ENCODE assay signal across 1 cellular context in genomic region chr10:50234486-50234885, GRCh38.
TF ChIP-seq lines count a peak whose summit lies in the region.

No MANE protein-coding gene starts in this region.

TF ChIP-seq in HepG2, 621 proteins besides CTCF, POLR2A, EP300 and RAD21 (continued from another document and continues in another):
- TF ChIP-seq IKZF4 (CRISPR knock-in tag; IDR thresholded peaks at IDR 0.05; ENCODE audit: borderline replicate concordance, low read depth, not compliant biosample characterization) (no peak), DRAP1 (CRISPR knock-in tag; IDR thresholded peaks at IDR 0.05) (0 out of 2 replicates have a peak, but pooled peaks have one; percentile 32), JARID2 (CRISPR knock-in tag; IDR thresholded peaks at IDR 0.05; ENCODE audit: insufficient replicate concordance) (no peak), ZSCAN25 (CRISPR knock-in tag; IDR thresholded peaks at IDR 0.05) (no peak), ZNF747 (CRISPR knock-in tag; IDR thresholded peaks at IDR 0.05; ENCODE audit: borderline replicate concordance) (peak; percentile 67; the same call in 1 of the 2 replicates), MEIS1 (CRISPR knock-in tag; IDR thresholded peaks at IDR 0.05; ENCODE audit: borderline replicate concordance) (no peak), ZNF768 (CRISPR knock-in tag; IDR thresholded peaks at IDR 0.05) (no peak), TBX3 (IDR thresholded peaks at IDR 0.05; ENCODE audit: borderline replicate concordance) (peak; percentile 91), ZNF12 (CRISPR knock-in tag; IDR thresholded peaks at IDR 0.05) (0 out of 2 replicates have a peak, but pooled peaks have one; percentile 9), HMG20A (CRISPR knock-in tag; IDR thresholded peaks at IDR 0.05; ENCODE audit: borderline replicate concordance) (peak; percentile 98), ZNF326 (CRISPR knock-in tag; IDR thresholded peaks at IDR 0.05; ENCODE audit: borderline replicate concordance) (no peak), ZNF34 (CRISPR knock-in tag; IDR thresholded peaks at IDR 0.05; ENCODE audit: borderline replicate concordance) (peak; percentile 47; the same call in 1 of the 2 replicates), ZNF382 (CRISPR knock-in tag; IDR thresholded peaks at IDR 0.05; ENCODE audit: borderline replicate concordance) (no peak), SALL1 (CRISPR knock-in tag; IDR thresholded peaks at IDR 0.05) (peak; percentile 89; the same call in 1 of the 2 replicates), NR3C1 (CRISPR knock-in tag; IDR thresholded peaks at IDR 0.05) (no peak), ZNF598 (CRISPR knock-in tag; IDR thresholded peaks at IDR 0.05; ENCODE audit: borderline replicate concordance) (no peak), ZNF362 (CRISPR knock-in tag; IDR thresholded peaks at IDR 0.05; ENCODE audit: borderline replicate concordance) (peak; percentile 54; the same call in 1 of the 2 replicates), KMT2B (CRISPR knock-in tag; IDR thresholded peaks at IDR 0.05) (no peak), ZNF724P (CRISPR knock-in tag; IDR thresholded peaks at IDR 0.05; ENCODE audit: borderline replicate concordance) (no peak), HNF4G (IDR thresholded peaks at IDR 0.05; ENCODE audit: borderline replicate concordance, low read depth, low read length) (no peak), HNF4G (CRISPR knock-in tag; IDR thresholded peaks at IDR 0.05; ENCODE audit: borderline replicate concordance, low read depth) (no peak), PHF21A (CRISPR knock-in tag; IDR thresholded peaks at IDR 0.05) (peak; percentile 79; the same call in 1 of the 2 replicates), IRX3 (CRISPR knock-in tag; IDR thresholded peaks at IDR 0.05; ENCODE audit: borderline replicate concordance, low read depth) (no peak), GZF1 (CRISPR knock-in tag; IDR thresholded peaks at IDR 0.05) (no peak), BHLHE40 (IDR thresholded peaks at IDR 0.05; ENCODE audit: low read length) (no peak), ZNF138 (CRISPR knock-in tag; IDR thresholded peaks at IDR 0.05; ENCODE audit: low read depth) (no peak), XRCC5 (optimal IDR thresholded peaks at IDR 0.05; ENCODE audit: low read length) (no peak), SP2 (CRISPR knock-in tag; IDR thresholded peaks at IDR 0.05) (no peak), ZC3H13 (CRISPR knock-in tag; IDR thresholded peaks at IDR 0.05) (no peak), ZBTB21 (CRISPR knock-in tag; IDR thresholded peaks at IDR 0.05) (0 out of 2 replicates have a peak, but pooled peaks have one; percentile 21), SIN3B (IDR thresholded peaks at IDR 0.05; ENCODE audit: low read length) (no peak), FOXO1 (CRISPR knock-in tag; IDR thresholded peaks at IDR 0.05) (peak; percentile 95), MAZ (IDR thresholded peaks at IDR 0.05; ENCODE audit: borderline replicate concordance, low read depth, low read length) (no peak), MAZ (CRISPR knock-in tag; IDR thresholded peaks at IDR 0.05; ENCODE audit: low read depth) (0 out of 2 replicates have a peak, but pooled peaks have one; percentile 30), ZBTB49 (CRISPR knock-in tag; IDR thresholded peaks at IDR 0.05; ENCODE audit: borderline replicate concordance) (no peak), ZFX (CRISPR knock-in tag; IDR thresholded peaks at IDR 0.05; ENCODE audit: low read depth) (no peak), PITX1 (CRISPR knock-in tag; IDR thresholded peaks at IDR 0.05) (peak; percentile 98), CAMTA2 (CRISPR knock-in tag; IDR thresholded peaks at IDR 0.05; ENCODE audit: borderline replicate concordance) (no peak), ZNF652 (CRISPR knock-in tag; IDR thresholded peaks at IDR 0.05; ENCODE audit: borderline replicate concordance, low read depth) (no peak), CEBPG (CRISPR knock-in tag; IDR thresholded peaks at IDR 0.05) (peak; percentile 60), ZNF639 (CRISPR knock-in tag; conservative IDR thresholded peaks at IDR 0.05) (no peak), NFIC (IDR thresholded peaks at IDR 0.05; ENCODE audit: low read length) (peak; percentile 95), NAIF1 (CRISPR knock-in tag; IDR thresholded peaks at IDR 0.05; ENCODE audit: borderline replicate concordance) (no peak), ZFP36 (IDR thresholded peaks at IDR 0.05; ENCODE audit: borderline replicate concordance, low read depth, low read length, partially characterized antibody) (no peak), KDM6A (CRISPR knock-in tag; IDR thresholded peaks at IDR 0.05; ENCODE audit: low read depth) (no peak), SKI (IDR thresholded peaks at IDR 0.05; ENCODE audit: partially characterized antibody) (peak; percentile 63), GABPB1 (CRISPR knock-in tag; IDR thresholded peaks at IDR 0.05) (0 out of 2 replicates have a peak, but pooled peaks have one; percentile 20), PLSCR1 (CRISPR knock-in tag; IDR thresholded peaks at IDR 0.05; ENCODE audit: borderline replicate concordance) (no peak), ZSCAN29 (CRISPR knock-in tag; conservative IDR thresholded peaks at IDR 0.05) (0 out of 2 replicates have a peak, but pooled peaks have one; percentile 60), ZNF737 (CRISPR knock-in tag; IDR thresholded peaks at IDR 0.05; ENCODE audit: borderline replicate concordance) (no peak), ZNF235 (CRISPR knock-in tag; IDR thresholded peaks at IDR 0.05; ENCODE audit: borderline replicate concordance) (no peak), TCF7 (IDR thresholded peaks at IDR 0.05; ENCODE audit: low read depth) (peak; percentile 98), ATF6 (CRISPR knock-in tag; conservative IDR thresholded peaks at IDR 0.05) (no peak), ZNF251 (CRISPR knock-in tag; IDR thresholded peaks at IDR 0.05) (no peak), NCOR1 (IDR thresholded peaks at IDR 0.05; ENCODE audit: borderline replicate concordance, low read length) (peak; percentile 62; the same call in 1 of the 2 replicates), SRY (CRISPR knock-in tag; IDR thresholded peaks at IDR 0.05) (no peak)
- TF ChIP-seq, protein P1, sequence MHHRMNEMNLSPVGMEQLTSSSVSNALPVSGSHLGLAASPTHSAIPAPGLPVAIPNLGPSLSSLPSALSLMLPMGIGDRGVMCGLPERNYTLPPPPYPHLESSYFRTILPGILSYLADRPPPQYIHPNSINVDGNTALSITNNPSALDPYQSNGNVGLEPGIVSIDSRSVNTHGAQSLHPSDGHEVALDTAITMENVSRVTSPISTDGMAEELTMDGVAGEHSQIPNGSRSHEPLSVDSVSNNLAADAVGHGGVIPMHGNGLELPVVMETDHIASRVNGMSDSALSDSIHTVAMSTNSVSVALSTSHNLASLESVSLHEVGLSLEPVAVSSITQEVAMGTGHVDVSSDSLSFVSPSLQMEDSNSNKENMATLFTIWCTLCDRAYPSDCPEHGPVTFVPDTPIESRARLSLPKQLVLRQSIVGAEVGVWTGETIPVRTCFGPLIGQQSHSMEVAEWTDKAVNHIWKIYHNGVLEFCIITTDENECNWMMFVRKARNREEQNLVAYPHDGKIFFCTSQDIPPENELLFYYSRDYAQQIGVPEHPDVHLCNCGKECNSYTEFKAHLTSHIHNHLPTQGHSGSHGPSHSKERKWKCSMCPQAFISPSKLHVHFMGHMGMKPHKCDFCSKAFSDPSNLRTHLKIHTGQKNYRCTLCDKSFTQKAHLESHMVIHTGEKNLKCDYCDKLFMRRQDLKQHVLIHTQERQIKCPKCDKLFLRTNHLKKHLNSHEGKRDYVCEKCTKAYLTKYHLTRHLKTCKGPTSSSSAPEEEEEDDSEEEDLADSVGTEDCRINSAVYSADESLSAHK (CRISPR knock-in tag; IDR thresholded peaks at IDR 0.05; ENCODE audit: borderline replicate concordance) = no peak
- TF ChIP-seq, protein P2, sequence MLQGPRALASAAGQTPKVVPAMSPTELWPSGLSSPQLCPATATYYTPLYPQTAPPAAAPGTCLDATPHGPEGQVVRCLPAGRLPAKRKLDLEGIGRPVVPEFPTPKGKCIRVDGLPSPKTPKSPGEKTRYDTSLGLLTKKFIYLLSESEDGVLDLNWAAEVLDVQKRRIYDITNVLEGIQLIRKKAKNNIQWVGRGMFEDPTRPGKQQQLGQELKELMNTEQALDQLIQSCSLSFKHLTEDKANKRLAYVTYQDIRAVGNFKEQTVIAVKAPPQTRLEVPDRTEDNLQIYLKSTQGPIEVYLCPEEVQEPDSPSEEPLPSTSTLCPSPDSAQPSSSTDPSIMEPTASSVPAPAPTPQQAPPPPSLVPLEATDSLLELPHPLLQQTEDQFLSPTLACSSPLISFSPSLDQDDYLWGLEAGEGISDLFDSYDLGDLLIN (CRISPR knock-in tag; IDR thresholded peaks at IDR 0.05; ENCODE audit: borderline replicate concordance) = no peak
- TF ChIP-seq, protein P3, sequence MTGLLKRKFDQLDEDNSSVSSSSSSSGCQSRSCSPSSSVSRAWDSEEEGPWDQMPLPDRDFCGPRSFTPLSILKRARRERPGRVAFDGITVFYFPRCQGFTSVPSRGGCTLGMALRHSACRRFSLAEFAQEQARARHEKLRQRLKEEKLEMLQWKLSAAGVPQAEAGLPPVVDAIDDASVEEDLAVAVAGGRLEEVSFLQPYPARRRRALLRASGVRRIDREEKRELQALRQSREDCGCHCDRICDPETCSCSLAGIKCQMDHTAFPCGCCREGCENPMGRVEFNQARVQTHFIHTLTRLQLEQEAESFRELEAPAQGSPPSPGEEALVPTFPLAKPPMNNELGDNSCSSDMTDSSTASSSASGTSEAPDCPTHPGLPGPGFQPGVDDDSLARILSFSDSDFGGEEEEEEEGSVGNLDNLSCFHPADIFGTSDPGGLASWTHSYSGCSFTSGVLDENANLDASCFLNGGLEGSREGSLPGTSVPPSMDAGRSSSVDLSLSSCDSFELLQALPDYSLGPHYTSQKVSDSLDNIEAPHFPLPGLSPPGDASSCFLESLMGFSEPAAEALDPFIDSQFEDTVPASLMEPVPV (CRISPR knock-in tag; IDR thresholded peaks at IDR 0.05) = no peak
- TF ChIP-seq, protein P4, sequence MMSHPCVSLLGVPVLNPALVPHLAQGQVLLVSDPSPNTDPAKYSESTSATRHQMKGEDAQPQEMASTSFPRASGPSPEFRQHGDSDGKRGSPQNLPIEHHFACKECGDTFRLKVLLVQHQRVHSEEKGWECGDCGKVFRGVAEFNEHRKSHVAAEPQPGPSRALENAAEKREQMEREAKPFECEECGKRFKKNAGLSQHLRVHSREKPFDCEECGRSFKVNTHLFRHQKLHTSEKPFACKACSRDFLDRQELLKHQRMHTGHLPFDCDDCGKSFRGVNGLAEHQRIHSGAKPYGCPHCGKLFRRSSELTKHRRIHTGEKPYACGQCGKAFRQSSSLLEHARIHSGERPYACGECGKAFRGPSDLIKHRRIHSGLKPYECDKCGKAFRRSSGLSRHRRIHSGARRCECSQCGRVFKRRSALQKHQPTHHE (CRISPR knock-in tag; IDR thresholded peaks at IDR 0.05; ENCODE audit: borderline replicate concordance) = no peak
